8 cellular contexts compared by ENCODE assay signal in genomic region chr12:69070319-69071090, GRCh38.
DNase-seq lines count a peak whose midpoint lies in the region; ATAC-seq and TF ChIP-seq lines count a peak whose summit lies in the region.

No MANE protein-coding gene starts in this region.

- H3K4me1 ChIP-seq in spleen, result peaks cover 0 to 14% (median 0%) of the 10 kb centered on the region in 6 donors

- 36 to 47% (median 44%) methylated on average over 6 of the region's 6 CpGs for WGBS in spleen, 5 donors

- ATAC-seq in HG02571 (IDR thresholded peaks at IDR 0.05; ENCODE audit: unreplicated experiment) (peak; percentile 69), HG03139 (IDR thresholded peaks at IDR 0.05; ENCODE audit: unreplicated experiment) (no peak)

- peak; percentile 32 for DNase-seq in NCI-H1105 treated with DMSO at 0.1 percent for 48 hours (lab: John Stamatoyannopoulos, UW)
- peak; percentile 35 for DNase-seq in T-helper 9 cell
- DNase-seq in astrocyte of the hippocampus (ENCODE audit: low read depth, low spot score), result peak; percentile 83
- DNase-seq in iPS DF 4.7 (ENCODE audit: extremely low read depth, low spot score), result peak; percentile 68
- no peak for DNase-seq in spleen

- H3K9me3 ChIP-seq in spleen, result no peaks in the 10 kb centered on the region

- no peak overlapping the region for H3K4me3 ChIP-seq in spleen

- peak overlapping the region in 2 of 8 donors; percentile 6 to 31 for H3K27ac ChIP-seq in spleen

- TF ChIP-seq CTCF in GM12872 (IDR thresholded peaks at IDR 0.05; ENCODE audit: insufficient read depth, low read depth, low read length) (peak; percentile 92), spleen (IDR thresholded peaks at IDR 0.05 in 8 of 11, conservative IDR thresholded peaks at IDR 0.05 in 3 of 11) (peak; percentile 54 to 93 (median 85))

- intact Hi-C loops in spleen (cut with DNase I; ENCODE audit: low total_unique reads), result loop anchor here (10.0 kb wide), 1 partner anchor 206 kb away; no protein-coding TSS in a partner anchor

- no peaks in the 10 kb centered on the region for H3K27me3 ChIP-seq in spleen (replicated peaks in 1 of 7)

- no peak for TF ChIP-seq POLR2A in spleen (IDR thresholded peaks at IDR 0.05)

- no peaks in the 10 kb centered on the region for H3K36me3 ChIP-seq in spleen
